Comparison of ENCODE assay signal across 8 cellular contexts in genomic region chr11:96342971-96343711, GRCh38. TPM values are rescaled to one million over a fixed set of nuclear protein-coding genes. Genes with fewer than 3 reads are reported as not detected.
A peak's percentile ranks its signal among the peaks of the same experiment; 100 is the strongest.
DNase-seq lines count a peak whose midpoint lies in the region; ATAC-seq, FAIRE-seq and TF ChIP-seq lines count a peak whose summit lies in the region.

Gene MAML2 (minus strand): TSS chr11:96343195. CDS start chr11:96341895, 1,300 bp downstream.

- peaks cover 48% of the 10 kb centered on the region for H3K79me2 ChIP-seq in astrocyte (ENCODE audit: insufficient read depth, low read length)

- peak within 1 kb of the TSS; percentile 43 for H2AFZ ChIP-seq in astrocyte (ENCODE audit: low read depth, low read length)

- no peaks in the 10 kb centered on the region for H3K36me3 ChIP-seq in astrocyte (ENCODE audit: insufficient read depth, low read length)
- no peaks in the 10 kb centered on the region for H3K36me3 ChIP-seq in rectal smooth muscle tissue (ENCODE audit: control insufficient read depth, insufficient read depth, low read length)
- no peaks in the 10 kb centered on the region for H3K36me3 ChIP-seq in vagina

- H3K4me1 ChIP-seq in astrocyte (ENCODE audit: insufficient read depth, low read length) (peaks cover 36% of the 10 kb centered on the region), rectal smooth muscle tissue (ENCODE audit: control insufficient read depth, insufficient read depth, low read length) (peaks cover 9% of the 10 kb centered on the region), vagina (peaks cover 37% of the 10 kb centered on the region)

- peak within 1 kb of the TSS; percentile 92 for H3K4me2 ChIP-seq in astrocyte (ENCODE audit: low read length)

- intact Hi-C loops in vagina (cut with DNase I), result loop anchor here (5.0 to 10.0 kb wide), 2 partner anchors 286 to 488 kb away; no protein-coding TSS in a partner anchor

- peaks cover under 1% of the 10 kb centered on the region for H3K9me3 Mint-ChIP-seq in T-helper 2 cell treated with Interferon-gamma antibody and Interleukin-4, amounts not matched to agents 5 μg/mL and 100 μg/mL, for 36 hours
- H3K9me3 Mint-ChIP-seq in astrocyte (ENCODE audit: unreplicated experiment), result no peaks in the 10 kb centered on the region

- peaks cover 8% of the 10 kb centered on the region for H4K20me1 ChIP-seq in astrocyte (ENCODE audit: insufficient read depth, low read length)

- peak within 1 kb of the TSS; percentile 99 for H3K9ac ChIP-seq in astrocyte (ENCODE audit: low read length)
- peak within 1 kb of the TSS; percentile 51 for H3K9ac ChIP-seq in rectal smooth muscle tissue (ENCODE audit: low read length)

- ATAC-seq in GM18498 (IDR thresholded peaks at IDR 0.05; ENCODE audit: unreplicated experiment) (peak; percentile 81), HG02938 (IDR thresholded peaks at IDR 0.05; ENCODE audit: unreplicated experiment) (peak; percentile 73)

- peaks cover 37% of the 10 kb centered on the region for H3K4me1 Mint-ChIP-seq in T-helper 2 cell treated with Interferon-gamma antibody and Interleukin-4, amounts not matched to agents 5 μg/mL and 100 μg/mL, for 36 hours (ENCODE audit: low read depth)
- H3K4me1 Mint-ChIP-seq in astrocyte (ENCODE audit: low read depth, unreplicated experiment), result peaks cover 28% of the 10 kb centered on the region

- H3K4me3 Mint-ChIP-seq in T-helper 2 cell treated with Interferon-gamma antibody and Interleukin-4, amounts not matched to agents 5 μg/mL and 100 μg/mL, for 36 hours, result peak within 1 kb of the TSS; percentile 96
- H3K4me3 Mint-ChIP-seq in astrocyte (ENCODE audit: unreplicated experiment), result peak within 1 kb of the TSS; percentile 88

- H3K9me3 ChIP-seq in astrocyte (ENCODE audit: insufficient read depth, low read depth, low read length) (no peaks in the 10 kb centered on the region), vagina (no peaks in the 10 kb centered on the region)

- peak in 1 of 2 donors; percentile 16 for TF ChIP-seq POLR2A in vagina (IDR thresholded peaks at IDR 0.05)

- no peaks in the 10 kb centered on the region for H3K27me3 Mint-ChIP-seq in T-helper 2 cell treated with Interferon-gamma antibody and Interleukin-4, amounts not matched to agents 5 μg/mL and 100 μg/mL, for 36 hours (ENCODE audit: low read depth)
- no peaks in the 10 kb centered on the region for H3K27me3 Mint-ChIP-seq in astrocyte (ENCODE audit: low read depth, unreplicated experiment)

- H3K27me3 ChIP-seq in astrocyte (ENCODE audit: insufficient read depth, low read length) (no peaks in the 10 kb centered on the region), rectal smooth muscle tissue (ENCODE audit: control insufficient read depth, insufficient read depth, low read length) (no peaks in the 10 kb centered on the region), vagina (no peaks in the 10 kb centered on the region)

- FAIRE-seq in astrocyte (lab: Jason Lieb, UNC), result no peak

- DNase-seq in NCI-H1694 treated with DMSO at 0.1 percent for 48 hours (lab: John Stamatoyannopoulos, UW) (peak; percentile 46), astrocyte (ENCODE audit: low read depth) (peak; percentile 83), hepatic stellate cell (ENCODE audit: low spot score) (peak; percentile 94), vagina (ENCODE audit: extremely low spot score in 2 of 2) (peak in 1 of 2 donors; percentile 96)
- peak; percentile 90 for DNase-seq in T-helper 2 cell treated with Interferon-gamma antibody and Interleukin-4, amounts not matched to agents 5 μg/mL and 100 μg/mL, for 36 hours (ENCODE audit: low spot score)

- peak within 1 kb of the TSS; percentile 79 for H3K27ac Mint-ChIP-seq in T-helper 2 cell treated with Interferon-gamma antibody and Interleukin-4, amounts not matched to agents 5 μg/mL and 100 μg/mL, for 36 hours
- H3K27ac Mint-ChIP-seq in astrocyte (ENCODE audit: unreplicated experiment), result peak within 1 kb of the TSS; percentile 30

- H3K36me3 Mint-ChIP-seq in T-helper 2 cell treated with Interferon-gamma antibody and Interleukin-4, amounts not matched to agents 5 μg/mL and 100 μg/mL, for 36 hours (ENCODE audit: low read depth), result peaks cover 3% of the 10 kb centered on the region
- H3K36me3 Mint-ChIP-seq in astrocyte (ENCODE audit: low read depth, unreplicated experiment), result peaks cover 4% of the 10 kb centered on the region

- H3K27ac ChIP-seq in astrocyte (ENCODE audit: low read depth, low read length), result peak within 1 kb of the TSS; percentile 92
- peak within 1 kb of the TSS; percentile 83 for H3K27ac ChIP-seq in rectal smooth muscle tissue (ENCODE audit: low read depth, low read length)
- H3K27ac ChIP-seq in vagina, result peak within 1 kb of the TSS; percentile 84

- H3K4me3 ChIP-seq in astrocyte (ENCODE audit: insufficient read depth, low read depth, low read length) (peak within 1 kb of the TSS; percentile 97), rectal smooth muscle tissue (ENCODE audit: low read length) (peak within 1 kb of the TSS; percentile 98), vagina (peak within 1 kb of the TSS; percentile 68 to 73)

- TF ChIP-seq CTCF in astrocyte (IDR thresholded peaks at IDR 0.05; ENCODE audit: insufficient read depth, low read depth, low read length) (peak; percentile 73), vagina (IDR thresholded peaks at IDR 0.05) (peak; percentile 78 to 92 (median 89))

RNA-seq across cellular contexts. Expression of gene MAML2, which starts in this region (rescaled TPM):
- total RNA-seq in astrocyte (27.1 and 27.4 TPM in 2 replicates), vagina (36.3 TPM)
